Comparison of ENCODE assay signal across 9 cellular contexts in genomic region chr1:24201941-24202440, GRCh38. TPM values are rescaled to one million over a fixed set of nuclear protein-coding genes. Genes with fewer than 3 reads are reported as not detected.
DNase-seq lines count a peak whose midpoint lies in the region; ATAC-seq, FAIRE-seq and TF ChIP-seq lines count a peak whose summit lies in the region.
"Had no signal": no experiment of that assay in that cellular context is flagged by ENCODE, and none has a peak within 500 bp of the region (broad histone marks: within the 10 kb centered on the region; RNA-seq: fewer than 3 reads in every experiment).

No MANE protein-coding gene starts in this region.

- CTCF ChIA-PET in activated CD4-positive, alpha-beta T cell treated with anti-CD3 and anti-CD28 coated beads, Interleukin-2, amount 10 ng/mL, durations not matched to agents 7 days and 5 days (lab: Charles Lee) = interaction anchor here (0.5 to 13.7 kb wide), 18 partner anchors 10 to 339 kb away, joined by 3 to 216 read pairs (median 4); partner anchors contain the start of genes NIPAL3 and STPG1
- CTCF ChIA-PET in HepG2 (lab: Yijun Ruan, JAX; ENCODE audit: low intra/inter-chr PET ratio, low total read pairs) = interaction anchor here (0.8 to 8.2 kb wide), 2 partner anchors 189 to 433 kb away, joined by 3 to 151 read pairs; no protein-coding TSS in a partner anchor

- H3K27ac Mint-ChIP-seq in activated CD4-positive, alpha-beta T cell treated with anti-CD3 and anti-CD28 coated beads, Interleukin-2, amount 10 ng/mL, durations not matched to agents 7 days and 5 days = peak overlapping the region; percentile 75

- no peak overlapping the region for H3K4me3 Mint-ChIP-seq in activated CD4-positive, alpha-beta T cell treated with anti-CD3 and anti-CD28 coated beads, Interleukin-2, amount 10 ng/mL, durations not matched to agents 7 days and 5 days

- H2AFZ ChIP-seq in HepG2 (ENCODE audit: low read length) = no peak overlapping the region

- POLR2A ChIA-PET in activated CD4-positive, alpha-beta T cell treated with anti-CD3 and anti-CD28 coated beads, Interleukin-2, amount 10 ng/mL, durations not matched to agents 7 days and 5 days (lab: Charles Lee) = no interaction called here
- POLR2A ChIA-PET in HepG2 (lab: Yijun Ruan, JAX) = no interaction called here

- H3K9me3 Mint-ChIP-seq in activated CD4-positive, alpha-beta T cell treated with anti-CD3 and anti-CD28 coated beads, Interleukin-2, amount 10 ng/mL, durations not matched to agents 7 days and 5 days = no peaks in the 10 kb centered on the region

- peaks cover 0 to 1% of the 10 kb centered on the region in 2 experiments; a peak in 3 of 5 replicates for H3K27me3 ChIP-seq in HepG2 (ENCODE audit: control insufficient read depth in 1 of 2, insufficient read depth in 2 of 2, low read length in 2 of 2)

- TF ChIP-seq EP300 in HepG2 (IDR thresholded peaks at IDR 0.05; ENCODE audit: low read depth in 2 of 2, low read length in 2 of 2) (no peak), HepG2 (CRISPR knock-in tag; IDR thresholded peaks at IDR 0.05; ENCODE audit: borderline replicate concordance) (no peak)

- H3K4me1 Mint-ChIP-seq in activated CD4-positive, alpha-beta T cell treated with anti-CD3 and anti-CD28 coated beads, Interleukin-2, amount 10 ng/mL, durations not matched to agents 7 days and 5 days = peaks cover 10% of the 10 kb centered on the region

- DNase-seq in ACHN (peak; percentile 81), GM12891 (ENCODE audit: insufficient read length, low spot score) (no peak), NCI-H2196 (lab: John Stamatoyannopoulos, UW; ENCODE audit: unreplicated experiment) (peak; percentile 86), dermis microvascular lymphatic vessel endothelial cell (ENCODE audit: low read depth in 2 of 2) (peak; percentile 77 to 84), HepG2 (ENCODE audit: low spot score) (peak; percentile 68)
- peak; percentile 68 for DNase-seq in activated CD4-positive, alpha-beta T cell treated with anti-CD3 and anti-CD28 coated beads, Interleukin-2, amount 10 ng/mL, durations not matched to agents 7 days and 5 days
- DNase-seq in stimulated activated CD4-positive, alpha-beta T cell treated with anti-CD3 and anti-CD28 coated beads, TNF-alpha, amount 100 ng/mL, for 24 hours (ENCODE audit: low read depth in 3 of 3) = peak; percentile 30 to 53 (median 41)

- TF ChIP-seq RAD21 in HepG2 (CRISPR knock-in tag; IDR thresholded peaks at IDR 0.05) = peak; percentile 68

- ATAC-seq in HepG2 (peak; percentile 73), HG03135 (IDR thresholded peaks at IDR 0.05; ENCODE audit: unreplicated experiment) (no peak)

- no peak overlapping the region for H3K27ac ChIP-seq in HepG2 (ENCODE audit: extremely low read length, insufficient read depth, low read length)

- no peak for TF ChIP-seq POLR2A in GM12891 (IDR thresholded peaks at IDR 0.05; ENCODE audit: low read depth, low read length)
- TF ChIP-seq POLR2A in HepG2 (IDR thresholded peaks at IDR 0.05; ENCODE audit: insufficient read depth in 1 of 2, low read depth in 2 of 2, low read length in 2 of 2) = no peak

- H3K79me2 ChIP-seq in HepG2 (ENCODE audit: insufficient read depth, low read length) = no peaks in the 10 kb centered on the region

- peak overlapping the region; percentile 52 for H3K4me2 ChIP-seq in HepG2 (ENCODE audit: low read depth, low read length)

- no peak overlapping the region for H3K9ac ChIP-seq in HepG2 (ENCODE audit: insufficient read depth, low read depth, low read length)

- peaks cover 3% of the 10 kb centered on the region for H3K27me3 Mint-ChIP-seq in activated CD4-positive, alpha-beta T cell treated with anti-CD3 and anti-CD28 coated beads, Interleukin-2, amount 10 ng/mL, durations not matched to agents 7 days and 5 days

- peaks cover 20% of the 10 kb centered on the region for H3K4me1 ChIP-seq in HepG2 (ENCODE audit: insufficient read depth, low read length)

- H3K36me3 ChIP-seq in HepG2 (replicated peaks in 1 of 2; ENCODE audit: control insufficient read depth in 1 of 2, insufficient read depth in 2 of 2, low read length in 2 of 2) = no peaks in the 10 kb centered on the region

- BruUV-seq in HepG2 (replicated peaks; lab: Mats Ljungman, UMichigan) = no TSS peak

- H3K36me3 Mint-ChIP-seq in activated CD4-positive, alpha-beta T cell treated with anti-CD3 and anti-CD28 coated beads, Interleukin-2, amount 10 ng/mL, durations not matched to agents 7 days and 5 days (ENCODE audit: low read depth) = no peaks in the 10 kb centered on the region

- H3K9me3 ChIP-seq in HepG2 (ENCODE audit: low read length) = no peaks in the 10 kb centered on the region

- no peak overlapping the region for H3K4me3 ChIP-seq in HepG2 (replicated peaks in 1 of 3; ENCODE audit: insufficient read depth in 1 of 3, low read depth in 2 of 3, low read length in 3 of 3)

- H4K20me1 ChIP-seq in HepG2 (ENCODE audit: insufficient read depth, low read length) = no peaks in the 10 kb centered on the region

- TF ChIP-seq CTCF in HepG2 (CRISPR knock-in tag; IDR thresholded peaks at IDR 0.05) = peak; percentile 90

- FAIRE-seq in GM12891 (lab: Jason Lieb, UNC) (peak; percentile 92), HepG2 (lab: Jason Lieb, UNC) (peak; percentile 85)

- WGBS in HepG2 (ENCODE audit: low lambda C conversion rate) = 20% methylated on average over 4 of the region's 5 CpGs

- intact Hi-C loops in HepG2 (cut with micrococcal nuclease; ENCODE audit: unreplicated experiment) = loop anchor here (10.0 kb wide), 1 partner anchor 93 kb away; no protein-coding TSS in a partner anchor

- in situ Hi-C loops in ACHN (cut with HindIII; ENCODE audit: low pct_ligation_motif_present, low pct_unique_long_range_greater_than_20kb, low sequenced_read_pairs) (no loop called here), HepG2 (cut with HindIII; ENCODE audit: extremely low pct_ligation_motif_present, low pct_unique_long_range_greater_than_20kb) (loop anchor here (5.0 kb wide), 1 partner anchor 190 kb away; no protein-coding TSS in a partner anchor)

TF ChIP-seq in GM12891, 5 proteins besides CTCF, POLR2A, EP300 and RAD21:
- TF ChIP-seq TAF1 (IDR thresholded peaks at IDR 0.05; ENCODE audit: low read depth, low read length) = no peak

TF ChIP-seq in HepG2, 621 proteins besides CTCF, POLR2A, EP300 and RAD21 (continues in another document):
- TF ChIP-seq ZNF263 (CRISPR knock-in tag; IDR thresholded peaks at IDR 0.05) (0 out of 2 replicates have a peak, but pooled peaks have one; percentile 20), RARG (CRISPR knock-in tag; IDR thresholded peaks at IDR 0.05; ENCODE audit: low read depth) (no peak)

RNA-seq across cellular contexts. Expression of gene IFNLR1, which starts 14.9 kb away (rescaled TPM):
- 2.3 TPM for polyA plus RNA-seq in GM12891 (2012; ENCODE audit: low read depth, missing spikeins)
- 1 to 10 TPM; 3.2 to 3.4 TPM for total RNA-seq in activated CD4-positive, alpha-beta T cell treated with anti-CD3 and anti-CD28 coated beads, Interleukin-2, amount 10 ng/mL, durations not matched to agents 7 days and 5 days
- total RNA-seq in dermis microvascular lymphatic vessel endothelial cell (under 0.01 TPM in 1 of 2 replicates, not detected in the other), HepG2 (2016; rRNA removed; fragmentation: Illumina TruSeq; extraction: Trizol) (5.7 and 8.5 TPM in 2 replicates)
- 3.8 and 4.0 TPM in 2 replicates for total RNA-seq in HepG2 (2016; cell fraction: cytosol; rRNA removed; fragmentation: Illumina TruSeq; extraction: Trizol; ENCODE audit: low read depth)
- 5.2 and 8.9 TPM in 2 replicates for total RNA-seq in HepG2 (2016; cell fraction: insoluble cytoplasmic fraction; rRNA removed; fragmentation: Illumina TruSeq; extraction: Trizol)
- total RNA-seq in HepG2 (2016; cell fraction: membrane; rRNA removed; fragmentation: Illumina TruSeq; extraction: Trizol) = 5.8 and 6.1 TPM in 2 replicates
- total RNA-seq in HepG2 (2016; cell fraction: nucleus; rRNA removed; fragmentation: Illumina TruSeq; extraction: Trizol) = 7.8 TPM in 2 replicates
- polyA plus RNA-seq in HepG2 (2011; rRNA removed) = 3.8 and 6.5 TPM in 2 replicates
- polyA plus RNA-seq in HepG2 (2011; cell fraction: cytosol; rRNA removed) = 3.4 and 4.6 TPM in 2 replicates
- polyA plus RNA-seq in HepG2 (2011; cell fraction: nucleus; rRNA removed) = 4.6 and 5.3 TPM in 2 replicates
- 3.2 and 3.9 TPM in 2 replicates for polyA plus RNA-seq in HepG2 (2012)
- 3.7 and 4.5 TPM in 2 replicates for polyA plus RNA-seq in HepG2 (2016; cell fraction: cytosol; fragmentation: Illumina TruSeq; extraction: Trizol; ENCODE audit: low read depth)
- 2.8 and 3.6 TPM in 2 replicates for polyA plus RNA-seq in HepG2 (2016; cell fraction: insoluble cytoplasmic fraction; fragmentation: Illumina TruSeq; extraction: Trizol; ENCODE audit: low read depth)
- polyA plus RNA-seq in HepG2 (2016; cell fraction: membrane; fragmentation: Illumina TruSeq; extraction: Trizol; ENCODE audit: low read depth) = 3.5 and 3.9 TPM in 2 replicates
- 11.8 and 14.2 TPM in 2 replicates for polyA plus RNA-seq in HepG2 (2016; cell fraction: nucleus; fragmentation: Illumina TruSeq; extraction: Trizol; ENCODE audit: insufficient read depth, low read depth)
- 2.1 and 8.3 TPM in 2 replicates for polyA minus RNA-seq in HepG2 (2011; rRNA and poly(A)+ RNA removed; ENCODE audit: low replicate concordance)
- 4.3 TPM in 2 replicates for polyA minus RNA-seq in HepG2 (2011; cell fraction: cytosol; rRNA and poly(A)+ RNA removed)
- polyA minus RNA-seq in HepG2 (2011; cell fraction: nucleus; rRNA and poly(A)+ RNA removed) = 2.4 and 3.1 TPM in 2 replicates
- total RNA-seq: skeletal muscle tissue had no signal

RNA-seq across cellular contexts. Expression of gene IL22RA1, which starts 59.1 kb away (rescaled TPM):
- polyA plus RNA-seq in GM12891 (2012; ENCODE audit: low read depth, missing spikeins) = not detected
- not detected for total RNA-seq in activated CD4-positive, alpha-beta T cell treated with anti-CD3 and anti-CD28 coated beads, Interleukin-2, amount 10 ng/mL, durations not matched to agents 7 days and 5 days
- total RNA-seq in dermis microvascular lymphatic vessel endothelial cell = not detected in 2 replicates
- 2.1 and 4.4 TPM in 2 replicates for total RNA-seq in HepG2 (2016; rRNA removed; fragmentation: Illumina TruSeq; extraction: Trizol)
- 0.91 and 1.6 TPM in 2 replicates for total RNA-seq in HepG2 (2016; cell fraction: cytosol; rRNA removed; fragmentation: Illumina TruSeq; extraction: Trizol; ENCODE audit: low read depth)
- 1.5 and 4.4 TPM in 2 replicates for total RNA-seq in HepG2 (2016; cell fraction: insoluble cytoplasmic fraction; rRNA removed; fragmentation: Illumina TruSeq; extraction: Trizol)
- total RNA-seq in HepG2 (2016; cell fraction: membrane; rRNA removed; fragmentation: Illumina TruSeq; extraction: Trizol) = 3.0 and 3.1 TPM in 2 replicates
- 4.5 and 6.1 TPM in 2 replicates for total RNA-seq in HepG2 (2016; cell fraction: nucleus; rRNA removed; fragmentation: Illumina TruSeq; extraction: Trizol)
- polyA plus RNA-seq in HepG2 (2011; rRNA removed) = 10.2 and 13.3 TPM in 2 replicates
- polyA plus RNA-seq in HepG2 (2011; cell fraction: cytosol; rRNA removed) = 5.9 and 6.0 TPM in 2 replicates
- 13.5 and 13.6 TPM in 2 replicates for polyA plus RNA-seq in HepG2 (2011; cell fraction: nucleus; rRNA removed)
- 11.8 and 14.1 TPM in 2 replicates for polyA plus RNA-seq in HepG2 (2012)
- polyA plus RNA-seq in HepG2 (2016; cell fraction: cytosol; fragmentation: Illumina TruSeq; extraction: Trizol; ENCODE audit: low read depth) = 1.7 and 2.0 TPM in 2 replicates
- 2.8 and 3.9 TPM in 2 replicates for polyA plus RNA-seq in HepG2 (2016; cell fraction: insoluble cytoplasmic fraction; fragmentation: Illumina TruSeq; extraction: Trizol; ENCODE audit: low read depth)
- polyA plus RNA-seq in HepG2 (2016; cell fraction: membrane; fragmentation: Illumina TruSeq; extraction: Trizol; ENCODE audit: low read depth) = 2.4 and 3.0 TPM in 2 replicates
- polyA plus RNA-seq in HepG2 (2016; cell fraction: nucleus; fragmentation: Illumina TruSeq; extraction: Trizol; ENCODE audit: insufficient read depth, low read depth) = 13.6 and 13.9 TPM in 2 replicates
- polyA minus RNA-seq in HepG2 (2011; rRNA and poly(A)+ RNA removed; ENCODE audit: low replicate concordance) = 2.7 and 12.2 TPM in 2 replicates
- 4.0 and 5.3 TPM in 2 replicates for polyA minus RNA-seq in HepG2 (2011; cell fraction: cytosol; rRNA and poly(A)+ RNA removed)
- 4.2 and 4.5 TPM in 2 replicates for polyA minus RNA-seq in HepG2 (2011; cell fraction: nucleus; rRNA and poly(A)+ RNA removed)
- total RNA-seq: skeletal muscle tissue had no signal
